Comparison of ENCODE assay signal across 15 cellular contexts in genomic region chr18:55317322-55317721, GRCh38.
DNase-seq lines count a peak whose midpoint lies in the region; ATAC-seq and TF ChIP-seq lines count a peak whose summit lies in the region.
"Had no signal": no experiment of that assay in that cellular context is flagged by ENCODE, and none has a peak within 500 bp of the region (broad histone marks: within the 10 kb centered on the region; RNA-seq: fewer than 3 reads in every experiment).

No MANE protein-coding gene starts in this region.

- DNase-seq in MG63 (no peak), glutamatergic neuron (no peak), spleen (no peak), NCI-H1048 (lab: John Stamatoyannopoulos, UW) (no peak), NCI-H146 (lab: John Stamatoyannopoulos, UW) (no peak)
- DNase-seq in activated CD4-positive, alpha-beta T cell treated with anti-CD3 and anti-CD28 coated beads for 1 hour = no peak
- DNase-seq: activated CD4-positive, alpha-beta T cell treated with anti-CD3 and anti-CD28 coated beads for 36 hours; activated T-cell treated with anti-CD3 and anti-CD28 coated beads, Interleukin-2, amount 50 U/mL, for 1 hour; CD4-positive, CD25-positive, alpha-beta regulatory T cell; dermis blood vessel endothelial cell; mucosa of descending colon; NCI-H1694; T-helper 17 cell had no signal

- H3K4me3 ChIP-seq in GM08714 (ENCODE audit: low read length) (peak overlapping the region; percentile 97; the same call in 1 of the 2 replicates), MG63 (peak overlapping the region; percentile 55), spleen (peak overlapping the region in 2 of 8 donors; percentile 54 to 83)
- H3K4me3 ChIP-seq: mucosa of descending colon had no signal

- peaks cover 18% of the 10 kb centered on the region for H3K9me3 Mint-ChIP-seq in glutamatergic neuron (ENCODE audit: unreplicated experiment)

- no peaks in the 10 kb centered on the region for H3K36me3 Mint-ChIP-seq in glutamatergic neuron (ENCODE audit: unreplicated experiment)
- H3K36me3 Mint-ChIP-seq: CD4-positive, CD25-positive, alpha-beta regulatory T cell had no signal

- peak overlapping the region; percentile 82 for H3K27ac Mint-ChIP-seq in glutamatergic neuron (ENCODE audit: unreplicated experiment)
- H3K27ac Mint-ChIP-seq: activated CD4-positive, alpha-beta T cell treated with anti-CD3 and anti-CD28 coated beads for 36 hours; CD4-positive, CD25-positive, alpha-beta regulatory T cell; T-helper 17 cell had no signal

- H3K9me3 ChIP-seq in MG63 (no peaks in the 10 kb centered on the region), spleen (no peaks in the 10 kb centered on the region)
- H3K9me3 ChIP-seq: mucosa of descending colon had no signal

- TF ChIP-seq CTCF in glutamatergic neuron (IDR thresholded peaks at IDR 0.05; ENCODE audit: partially characterized antibody, unreplicated experiment) (no peak), spleen (IDR thresholded peaks at IDR 0.05 in 8 of 11, conservative IDR thresholded peaks at IDR 0.05 in 3 of 11) (no peak)

- peaks cover 54% of the 10 kb centered on the region for H3K4me1 Mint-ChIP-seq in glutamatergic neuron (ENCODE audit: low read depth, unreplicated experiment)

- H3K27me3 Mint-ChIP-seq in glutamatergic neuron (ENCODE audit: unreplicated experiment) = peaks cover 8% of the 10 kb centered on the region

- H3K4me3 Mint-ChIP-seq in glutamatergic neuron (ENCODE audit: unreplicated experiment) = peak overlapping the region; percentile 98
- H3K4me3 Mint-ChIP-seq: activated CD4-positive, alpha-beta T cell treated with anti-CD3 and anti-CD28 coated beads for 36 hours; CD4-positive, CD25-positive, alpha-beta regulatory T cell; T-helper 17 cell had no signal

- no peaks in the 10 kb centered on the region for H3K36me3 ChIP-seq in MG63
- no peaks in the 10 kb centered on the region for H3K36me3 ChIP-seq in spleen

- 45 to 80% (median 65%) methylated on average over 1 of the region's 1 CpG for WGBS in spleen, 5 donors

- ATAC-seq in HG03097 (IDR thresholded peaks at IDR 0.05; ENCODE audit: low FRiP score, unreplicated experiment) = no peak
- ATAC-seq: activated CD4-positive, alpha-beta T cell treated with anti-CD3 and anti-CD28 coated beads for 36 hours; mucosa of descending colon; T-helper 17 cell had no signal

- H3K27ac ChIP-seq in spleen = peak overlapping the region; percentile 87 to 98 (median 94)

- H3K4me1 ChIP-seq in spleen = peaks cover 13 to 79% (median 60%) of the 10 kb centered on the region in 6 donors

- intact Hi-C loops in spleen (cut with DNase I; ENCODE audit: low total_unique reads) = no loop called here

- TF ChIP-seq POLR2A in spleen (IDR thresholded peaks at IDR 0.05) = no peak

- H3K27me3 ChIP-seq in MG63 (no peaks in the 10 kb centered on the region), spleen (replicated peaks in 1 of 7) (peaks cover 0 to under 1% (median 0%) of the 10 kb centered on the region in 7 donors)
